Comparison of ENCODE assay signal across 16 cellular contexts in genomic region chr2:162524192-162524591, GRCh38.
DNase-seq lines count a peak whose midpoint lies in the region; ATAC-seq, FAIRE-seq and TF ChIP-seq lines count a peak whose summit lies in the region.
"Had no signal": no experiment of that assay in that cellular context is flagged by ENCODE, and none has a peak within 500 bp of the region (broad histone marks: within the 10 kb centered on the region; RNA-seq: fewer than 3 reads in every experiment).

No MANE protein-coding gene starts in this region.

- H3K27me3 ChIP-seq in iPS DF 6.9 (ENCODE audit: control insufficient read depth, insufficient read depth, low read length) (no peaks in the 10 kb centered on the region), breast epithelium (no peaks in the 10 kb centered on the region), mesenchymal stem cell (ENCODE audit: control insufficient read depth in 1 of 2, insufficient read depth in 1 of 2, low read length in 2 of 2) (no peaks in the 10 kb centered on the region)
- H3K27me3 ChIP-seq: MG63 had no signal

- H3K27ac ChIP-seq in RWPE1 (no peak overlapping the region), iPS DF 6.9 (ENCODE audit: low read length) (no peak overlapping the region), breast epithelium (no peak overlapping the region), mesenchymal stem cell (ENCODE audit: low read length, poor library complexity, severe bottlenecking) (no peak overlapping the region)
- H3K27ac ChIP-seq: HL-60, PC-9 had no signal

- H2BK120ac ChIP-seq in mesenchymal stem cell (ENCODE audit: low read depth, low read length): no peak overlapping the region

- no peak overlapping the region for H4K91ac ChIP-seq in mesenchymal stem cell (ENCODE audit: low read length)

- H3K4me2 ChIP-seq in mesenchymal stem cell (ENCODE audit: low read length, poor library complexity, severe bottlenecking): no peak overlapping the region
- H3K4me2 ChIP-seq: PC-9 had no signal

- CTCF ChIA-PET in RWPE1 (lab: Yijun Ruan, JAX): no interaction called here

- H3K4ac ChIP-seq in mesenchymal stem cell (ENCODE audit: low read depth in 1 of 2, low read length in 2 of 2): no peak overlapping the region

- H2BK5ac ChIP-seq in mesenchymal stem cell (ENCODE audit: low read depth, low read length, poor library complexity, severe bottlenecking): no peak overlapping the region

- no peak overlapping the region for H2BK15ac ChIP-seq in mesenchymal stem cell (ENCODE audit: low read depth, poor library complexity, severe bottlenecking)

- H4K8ac ChIP-seq in mesenchymal stem cell (ENCODE audit: low read length): no peak overlapping the region

- H3K18ac ChIP-seq in mesenchymal stem cell (ENCODE audit: low read depth in 1 of 2, low read length in 2 of 2): peak overlapping the region in 1 of 2 experiments; percentile 33

- ATAC-seq in GM19023 (IDR thresholded peaks at IDR 0.05; ENCODE audit: unreplicated experiment): no peak
- ATAC-seq: activated T-cell treated with anti-CD3 and anti-CD28 coated beads, Interleukin-2, amount 50 U/mL, for 4 hours had no signal

- no peak overlapping the region for H2AFZ ChIP-seq in mesenchymal stem cell (ENCODE audit: low read depth, low read length)
- H2AFZ ChIP-seq: PC-9 had no signal

- WGBS in iPS DF 6.9 (ENCODE audit: insufficient coverage, insufficient read length): no CpG with 5 or more reads among the region's 3 CpGs
- WGBS in mesenchymal stem cell: 75% methylated on average over 3 of the region's 3 CpGs

- H3K4me1 ChIP-seq in iPS DF 6.9 (ENCODE audit: control insufficient read depth, insufficient read depth, low read length) (no peaks in the 10 kb centered on the region), breast epithelium (no peaks in the 10 kb centered on the region), mesenchymal stem cell (ENCODE audit: control insufficient read depth, insufficient read depth, low read depth, low read length) (no peaks in the 10 kb centered on the region)

- intact Hi-C loops in breast epithelium (cut with DNase I; ENCODE audit: low total_unique reads): no loop called here

- no peak overlapping the region for H3K9ac ChIP-seq in mesenchymal stem cell (ENCODE audit: low read length)

- TF ChIP-seq CTCF in RWPE1 (conservative IDR thresholded peaks at IDR 0.05; ENCODE audit: low read depth) (no peak), breast epithelium (IDR thresholded peaks at IDR 0.05) (no peak)

- no peaks in the 10 kb centered on the region for H3K9me3 ChIP-seq in iPS DF 6.9 (ENCODE audit: control insufficient read depth, insufficient read depth, low read length)
- no peaks in the 10 kb centered on the region for H3K9me3 ChIP-seq in breast epithelium
- no peaks in the 10 kb centered on the region for H3K9me3 ChIP-seq in mesenchymal stem cell (ENCODE audit: control insufficient read depth, low read length)

- TF ChIP-seq POLR2A in breast epithelium (IDR thresholded peaks at IDR 0.05): no peak

- DNase-seq in NCI-H2196 (lab: John Stamatoyannopoulos, UW; ENCODE audit: unreplicated experiment) (peak; percentile 16), NCI-H2196 treated with DMSO at 0.1 percent for 48 hours (lab: John Stamatoyannopoulos, UW; ENCODE audit: unreplicated experiment) (no peak), RWPE1 (ENCODE audit: low spot score) (peak; percentile 3), iPS DF 6.9 (ENCODE audit: low read depth, low spot score) (peak; percentile 25), urothelium cell line (ENCODE audit: low spot score) (peak; percentile 4), breast epithelium (ENCODE audit: low spot score in 2 of 2) (no peak), mesenchymal stem cell (no peak)
- DNase-seq: activated CD4-positive, alpha-beta T cell treated with anti-CD3 and anti-CD28 coated beads, Interleukin-2, amount 10 ng/mL, durations not matched to agents 24 days and 14 days; activated T-cell treated with anti-CD3 and anti-CD28 coated beads, Interleukin-2, amount 50 U/mL, for 4 hours; amniotic stem cell; CD4-positive, alpha-beta memory T cell; cortex of kidney; MG63 had no signal

- H2AK5ac ChIP-seq in mesenchymal stem cell (ENCODE audit: low read length, severe bottlenecking): no peak overlapping the region

- no peaks in the 10 kb centered on the region for H3K36me3 ChIP-seq in iPS DF 6.9 (ENCODE audit: control insufficient read depth, insufficient read depth, low read length)
- no peaks in the 10 kb centered on the region for H3K36me3 ChIP-seq in breast epithelium
- no peaks in the 10 kb centered on the region for H3K36me3 ChIP-seq in mesenchymal stem cell (ENCODE audit: control insufficient read depth in 1 of 2, insufficient read depth in 2 of 2, low read depth in 1 of 2, low read length in 2 of 2)
- H3K36me3 ChIP-seq: MG63 had no signal

- no peak for FAIRE-seq in urothelium cell line (lab: Jason Lieb, UNC)

- no peak overlapping the region for H2BK12ac ChIP-seq in mesenchymal stem cell (ENCODE audit: low read length in 2 of 2)

- H3K4me3 ChIP-seq in iPS DF 6.9 (ENCODE audit: low read length) (no peak overlapping the region), breast epithelium (no peak overlapping the region), mesenchymal stem cell (ENCODE audit: insufficient read depth in 1 of 2, low read depth in 1 of 2, low read length in 2 of 2) (no peak overlapping the region)
- H3K4me3 ChIP-seq: MG63, PC-9 had no signal

- H3K79me1 ChIP-seq in mesenchymal stem cell (replicated peaks; ENCODE audit: low read length, poor library complexity, severe bottlenecking): no peaks in the 10 kb centered on the region

- no peak overlapping the region for H3K23ac ChIP-seq in mesenchymal stem cell (ENCODE audit: low read length in 2 of 2)

- H3K14ac ChIP-seq in mesenchymal stem cell (ENCODE audit: low read length in 2 of 2): no peak overlapping the region

- POLR2A ChIA-PET in RWPE1 (lab: Yijun Ruan, JAX; ENCODE audit: low non-redundant PET): no interaction called here

Comparison
In these comparisons a context has a peak if more than half of its experiments do, and no peak if none do; other contexts are left out.
1. DNase-seq: peak in NCI-H2196 (single experiment), RWPE1 (single experiment), iPS DF 6.9 (single experiment) and urothelium cell line (single experiment); none in NCI-H2196 treated with DMSO at 0.1 percent for 48 hours (single experiment), breast epithelium (0 of 2) and mesenchymal stem cell (single experiment).